18 cellular contexts compared by ENCODE assay signal in genomic region chr2:177285892-177286715, GRCh38. TPM values are rescaled to one million over a fixed set of nuclear protein-coding genes. Genes with fewer than 3 reads are reported as not detected.
DNase-seq lines count a peak whose midpoint lies in the region; ATAC-seq, FAIRE-seq and TF ChIP-seq lines count a peak whose summit lies in the region.
"Had no signal": no experiment of that assay in that cellular context is flagged by ENCODE, and none has a peak within 500 bp of the region (broad histone marks: within the 10 kb centered on the region; RNA-seq: fewer than 3 reads in every experiment).

No MANE protein-coding gene starts in this region.

- peak overlapping the region in 10 of 11 experiments; percentile 16 to 81 (median 54); a peak in 16 of 22 replicates for H3K4me2 ChIP-seq in BLaER1 treated with 17β-estradiol and CSF1 and Interleukin-3, amounts not matched to agents 10 nM and 100 nM
- H3K4me2 ChIP-seq: GM23338, PC-9 had no signal

- no peak overlapping the region for H3K4me3 ChIP-seq in BLaER1 treated with 17β-estradiol and CSF1 and Interleukin-3, amounts not matched to agents 10 nM and 100 nM
- no peak overlapping the region for H3K4me3 ChIP-seq in RWPE2 (ENCODE audit: severe bottlenecking)
- H3K4me3 ChIP-seq: GM23338, PC-9, SJSA1 had no signal

- H4K20me1 ChIP-seq in BLaER1 treated with 17β-estradiol and CSF1 and Interleukin-3, amounts not matched to agents 10 nM and 100 nM: no peaks in the 10 kb centered on the region

- FAIRE-seq in GM18507 (lab: Jason Lieb, UNC): peak; percentile 18
- FAIRE-seq: GM19239 had no signal

- H3K27ac ChIP-seq in BLaER1 treated with 17β-estradiol and CSF1 and Interleukin-3, amounts not matched to agents 10 nM and 100 nM: peak overlapping the region in 5 of 11 experiments; percentile 9 to 51 (median 40); a peak in 5 of 22 replicates
- H3K27ac ChIP-seq in RWPE2 (ENCODE audit: poor library complexity, severe bottlenecking): no peak overlapping the region
- H3K27ac ChIP-seq: PC-9, SJSA1 had no signal

- H3K9ac ChIP-seq in BLaER1 treated with 17β-estradiol and CSF1 and Interleukin-3, amounts not matched to agents 10 nM and 100 nM: no peak overlapping the region

- ATAC-seq in RWPE2 (ENCODE audit: low read depth): peak; percentile 24; the same call in 1 of the 3 replicates
- ATAC-seq: GM23338 had no signal

- no peaks in the 10 kb centered on the region for H3K27me3 ChIP-seq in BLaER1 treated with 17β-estradiol and CSF1 and Interleukin-3, amounts not matched to agents 10 nM and 100 nM
- no peaks in the 10 kb centered on the region for H3K27me3 ChIP-seq in RWPE2 (ENCODE audit: insufficient read depth, poor library complexity, severe bottlenecking)
- H3K27me3 ChIP-seq: SJSA1 had no signal

- no peak for TF ChIP-seq CTCF in RWPE2 (IDR thresholded peaks at IDR 0.05; ENCODE audit: poor library complexity, severe bottlenecking)

- DNase-seq in GM18507 (ENCODE audit: extremely low spot score, insufficient read length, low read depth): no peak
- no peak for DNase-seq in RWPE2 (ENCODE audit: low spot score)
- DNase-seq in myocyte (ENCODE audit: low read depth): peak; percentile 27
- no peak for DNase-seq in GDM1 (lab: John Stamatoyannopoulos, UW)
- DNase-seq in stimulated activated naive CD4-positive, alpha-beta T cell treated with Interleukin-2 at 50 U/mL for 16 hours (lab: John Stamatoyannopoulos, UW): no peak
- no peak for DNase-seq in GOT3 (lab: John Stamatoyannopoulos, UW)
- DNase-seq: C1 segment of cervical spinal cord, DMS79 treated with DMSO at 0.1 percent for 48 hours, KG1, NCI-H1417 treated with DMSO at 0.1 percent for 48 hours, NCI-H1930, NCI-H345, NCI-H524 treated with DMSO at 0.1 percent for 48 hours, PC-9 had no signal

- H3K36me3 ChIP-seq in BLaER1 treated with 17β-estradiol and CSF1 and Interleukin-3, amounts not matched to agents 10 nM and 100 nM: no peaks in the 10 kb centered on the region
- no peaks in the 10 kb centered on the region for H3K36me3 ChIP-seq in RWPE2 (ENCODE audit: low read depth)
- H3K36me3 ChIP-seq: SJSA1 had no signal

- peaks cover 48 to 84% (median 72%) of the 10 kb centered on the region in 10 experiments for H3K4me1 ChIP-seq in BLaER1 treated with 17β-estradiol and CSF1 and Interleukin-3, amounts not matched to agents 10 nM and 100 nM
- H3K4me1 ChIP-seq in RWPE2 (ENCODE audit: insufficient read depth, poor library complexity, severe bottlenecking): peaks cover 4% of the 10 kb centered on the region

- H3K9me3 ChIP-seq in BLaER1 treated with 17β-estradiol and CSF1 and Interleukin-3, amounts not matched to agents 10 nM and 100 nM (replicated peaks in 1 of 11): no peaks in the 10 kb centered on the region
- no peaks in the 10 kb centered on the region for H3K9me3 ChIP-seq in RWPE2 (ENCODE audit: severe bottlenecking)
- H3K9me3 ChIP-seq: SJSA1 had no signal

RNA-seq across cellular contexts. Expression of gene NFE2L2, which starts 21.6 kb away (rescaled TPM):
- total RNA-seq in myocyte: 78.2 and 107 TPM in 2 replicates
- polyA plus RNA-seq in myocyte (2012): 60.8 TPM
